16 cellular contexts compared by ENCODE assay signal in the genomic region with DNA sequence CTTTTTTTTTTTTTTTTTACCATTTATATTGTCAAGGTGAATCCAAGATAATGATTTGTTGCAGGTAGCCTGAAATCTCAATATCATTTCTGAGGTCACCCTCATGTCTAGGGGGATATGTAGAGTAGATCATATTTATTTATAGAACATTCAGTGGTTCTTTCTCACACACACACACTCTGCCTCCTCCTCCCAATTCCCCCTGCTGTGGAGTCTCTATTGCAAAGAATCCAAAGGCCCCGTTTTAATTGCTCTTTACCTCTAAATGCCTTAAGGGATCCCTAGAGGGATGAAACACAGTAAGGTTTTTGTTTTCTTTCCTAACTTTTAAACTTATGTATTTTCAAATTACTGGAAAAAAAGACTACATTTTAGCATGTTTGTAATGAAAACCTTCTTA.
DNase-seq lines count a peak whose midpoint lies in the region; ATAC-seq and TF ChIP-seq lines count a peak whose summit lies in the region.
"Had no signal": no experiment of that assay in that cellular context is flagged by ENCODE, and none has a peak within 500 bp of the region (broad histone marks: within the 10 kb centered on the region; RNA-seq: fewer than 3 reads in every experiment).

No MANE protein-coding gene starts in this region.

- TF ChIP-seq POLR2A in transverse colon (IDR thresholded peaks at IDR 0.05), result no peak

- H3K27ac ChIP-seq in endodermal cell (ENCODE audit: low read depth, low read length), result peak overlapping the region; percentile 98
- peak overlapping the region; percentile 78 for H3K27ac ChIP-seq in mesodermal cell (ENCODE audit: low read depth, low read length, severe bottlenecking)
- H3K27ac ChIP-seq in transverse colon, result peak overlapping the region in 3 of 4 donors; percentile 16 to 51 (median 29)
- H3K27ac ChIP-seq: Peyer's patch, skin epidermis had no signal

- peak; percentile 38 for DNase-seq in OCI-M1 (lab: John Stamatoyannopoulos, UW)
- DNase-seq in endodermal cell, result no peak
- no peak for DNase-seq in transverse colon
- DNase-seq in middle frontal gyrus (ENCODE audit: extremely low spot score, low spot score), result no peak
- no peak for DNase-seq in NCI-H345 treated with DMSO at 0.1 percent for 48 hours (lab: John Stamatoyannopoulos, UW; ENCODE audit: unreplicated experiment)
- DNase-seq: activated naive CD4-positive, alpha-beta T cell; DMS53; naive B cell; NCI-H2029 treated with DMSO at 0.1 percent for 48 hours; NCI-H526; Peyer's patch; stimulated activated naive CD4-positive, alpha-beta T cell treated with Interleukin-2 at 50 U/mL for 16 hours; T-cell had no signal

- no peak for TF ChIP-seq EP300 in transverse colon (IDR thresholded peaks at IDR 0.05; ENCODE audit: low read depth)

- TF ChIP-seq CTCF in endodermal cell (conservative IDR thresholded peaks at IDR 0.05), result no peak
- TF ChIP-seq CTCF in transverse colon (IDR thresholded peaks at IDR 0.05), result no peak

- H3K9ac ChIP-seq in endodermal cell (ENCODE audit: extremely low read depth, low read length, poor library complexity, severe bottlenecking), result no peak overlapping the region

- H3K4me3 ChIP-seq in endodermal cell (ENCODE audit: low read length) (peak overlapping the region; percentile 28), mesodermal cell (ENCODE audit: extremely low read depth, insufficient read depth, low read length, poor library complexity, severe bottlenecking) (no peak overlapping the region), transverse colon (no peak overlapping the region)
- H3K4me3 ChIP-seq: Peyer's patch, skin epidermis had no signal

- H3K4me3 Mint-ChIP-seq in endodermal cell, result no peak overlapping the region
- H3K4me3 Mint-ChIP-seq: T-cell had no signal

- ATAC-seq in HG02840 (IDR thresholded peaks at IDR 0.05; ENCODE audit: low FRiP score, unreplicated experiment), result no peak
- ATAC-seq: T-cell had no signal

- intact Hi-C loops in transverse colon (cut with DNase I; ENCODE audit: low total_unique reads), result no loop called here

- WGBS in endodermal cell (ENCODE audit: insufficient coverage in 1 of 2, insufficient read length in 1 of 2), 2 experiments, result 19% methylated on average over 1 of the region's 1 CpG; no CpG with 5 or more reads in 1 of the 2 experiments
- WGBS in mesodermal cell (ENCODE audit: insufficient coverage in 2 of 2), 2 experiments, result no CpG with 5 or more reads among the region's 1 CpG
- 33 to 35% methylated on average over 1 of the region's 1 CpG for WGBS in transverse colon (ENCODE audit: low coverage in 1 of 2), 2 donors

- H3K9me3 ChIP-seq in endodermal cell (ENCODE audit: control insufficient read depth, low read length), result no peaks in the 10 kb centered on the region
- H3K9me3 ChIP-seq in mesodermal cell (ENCODE audit: control insufficient read depth, low read length), result no peaks in the 10 kb centered on the region
- no peaks in the 10 kb centered on the region for H3K9me3 ChIP-seq in transverse colon
- H3K9me3 ChIP-seq: Peyer's patch had no signal

- H3K36me3 ChIP-seq in endodermal cell (ENCODE audit: control insufficient read depth, insufficient read depth, low read length) (no peaks in the 10 kb centered on the region), mesodermal cell (ENCODE audit: control insufficient read depth, insufficient read depth, low read length) (no peaks in the 10 kb centered on the region), transverse colon (no peaks in the 10 kb centered on the region)
- H3K36me3 ChIP-seq: Peyer's patch had no signal

- H3K4me1 Mint-ChIP-seq in endodermal cell, result peaks cover 11% of the 10 kb centered on the region
- H3K4me1 Mint-ChIP-seq: naive B cell, T-cell had no signal

- no peaks in the 10 kb centered on the region for H3K9me3 Mint-ChIP-seq in endodermal cell
- H3K9me3 Mint-ChIP-seq: naive B cell had no signal

- peaks cover 32% of the 10 kb centered on the region for H3K27me3 ChIP-seq in endodermal cell (ENCODE audit: control insufficient read depth, insufficient read depth, low read length, poor library complexity, severe bottlenecking)
- H3K27me3 ChIP-seq in transverse colon, result no peaks in the 10 kb centered on the region
- H3K27me3 ChIP-seq: Peyer's patch had no signal

- no peaks in the 10 kb centered on the region for H3K36me3 Mint-ChIP-seq in endodermal cell (ENCODE audit: low read depth)
- H3K36me3 Mint-ChIP-seq: naive B cell, T-cell had no signal

- no peak overlapping the region for H3K27ac Mint-ChIP-seq in endodermal cell
- H3K27ac Mint-ChIP-seq: naive B cell, T-cell had no signal

- no peaks in the 10 kb centered on the region for H3K27me3 Mint-ChIP-seq in endodermal cell (ENCODE audit: insufficient read depth)
- H3K27me3 Mint-ChIP-seq: T-cell had no signal

- in situ Hi-C loops in transverse colon (cut with MboI; ENCODE audit: low pct_ligation_motif_present in 1 of 4, low pct_unique_long_range_greater_than_20kb in 1 of 4, low sequenced_read_pairs in 3 of 4), result no loop called here

- H3K4me1 ChIP-seq in endodermal cell (ENCODE audit: control insufficient read depth, insufficient read depth, low read length), result peaks cover 4% of the 10 kb centered on the region
- H3K4me1 ChIP-seq in mesodermal cell (ENCODE audit: control insufficient read depth, insufficient read depth, low read length, poor library complexity, severe bottlenecking), result peaks cover 3% of the 10 kb centered on the region
- H3K4me1 ChIP-seq in transverse colon, result peaks cover 6 to 24% (median 11%) of the 10 kb centered on the region in 4 donors
- H3K4me1 ChIP-seq: Peyer's patch had no signal

Comparison
In these comparisons a context has a peak if more than half of its experiments do, and no peak if none do; other contexts are left out.
1. H3K27ac ChIP-seq: peak in every context shown above with its lines; median percentile 98 in endodermal cell; 78 in mesodermal cell; 29 in transverse colon.